ENCODE assay signal across 8 cellular contexts in the genomic region with DNA sequence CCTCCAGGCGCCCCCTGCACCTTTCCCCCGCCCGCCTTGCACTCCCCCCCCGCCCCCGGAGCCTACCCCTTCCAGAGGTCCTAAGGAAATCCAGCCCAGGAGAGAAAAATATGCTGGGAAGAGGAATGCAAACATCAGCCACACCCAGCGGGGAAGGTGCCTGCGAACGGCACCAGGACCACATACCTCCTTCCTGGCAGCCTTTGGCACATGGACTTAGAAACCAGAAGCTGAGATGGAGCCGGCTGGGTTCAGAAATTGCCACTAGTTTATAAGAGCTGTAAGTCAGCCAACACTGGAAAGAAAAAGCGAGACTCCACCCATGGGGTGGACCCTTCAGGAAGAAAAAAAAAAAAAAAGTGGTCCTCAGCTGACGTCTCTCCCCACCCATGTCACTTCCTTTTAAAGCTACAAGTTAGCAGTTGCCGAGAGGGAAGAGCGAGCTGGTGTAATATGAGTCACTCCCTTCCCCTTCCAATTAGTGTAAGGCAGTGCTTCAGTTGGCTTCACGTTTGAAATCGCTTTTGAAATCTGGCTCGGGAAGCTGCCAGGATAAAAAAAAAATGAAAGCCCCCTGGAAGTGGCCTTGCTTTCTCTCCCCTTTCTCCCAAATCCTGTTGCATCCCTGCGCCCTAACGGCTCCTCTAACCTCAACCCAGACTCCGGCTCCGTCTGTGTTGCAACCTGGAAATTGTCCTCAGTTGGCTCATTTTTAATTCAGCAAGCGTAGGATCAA. TPM values are rescaled to one million over a fixed set of nuclear protein-coding genes. Genes with fewer than 3 reads are reported as not detected.
A peak's percentile ranks its signal among the peaks of the same experiment; 100 is the strongest.
DNase-seq lines count a peak whose midpoint lies in the region; ATAC-seq, FAIRE-seq and TF ChIP-seq lines count a peak whose summit lies in the region.

A gene with protein sequence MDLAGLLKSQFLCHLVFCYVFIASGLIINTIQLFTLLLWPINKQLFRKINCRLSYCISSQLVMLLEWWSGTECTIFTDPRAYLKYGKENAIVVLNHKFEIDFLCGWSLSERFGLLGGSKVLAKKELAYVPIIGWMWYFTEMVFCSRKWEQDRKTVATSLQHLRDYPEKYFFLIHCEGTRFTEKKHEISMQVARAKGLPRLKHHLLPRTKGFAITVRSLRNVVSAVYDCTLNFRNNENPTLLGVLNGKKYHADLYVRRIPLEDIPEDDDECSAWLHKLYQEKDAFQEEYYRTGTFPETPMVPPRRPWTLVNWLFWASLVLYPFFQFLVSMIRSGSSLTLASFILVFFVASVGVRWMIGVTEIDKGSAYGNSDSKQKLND (minus strand): TSS at position 310 of the 736 bp plus-strand sequence. CDS start 41,848 bp downstream, outside the sequence.

- POLR2A ChIA-PET in CD8-positive, alpha-beta memory T cell (lab: Charles Lee): interaction anchor here (0.5 to 0.6 kb wide), 2 partner anchors 18 to 400 kb away, joined by 3 to 4 read pairs; no protein-coding TSS in a partner anchor
- POLR2A ChIA-PET in H1 (lab: Charles Lee; ENCODE audit: partially characterized antibody): interaction anchor here (0.5 to 5.0 kb wide), 18 partner anchors 11 to 262 kb away, joined by 3 to 39 read pairs (median 6); no protein-coding TSS in a partner anchor

- H3K4me2 ChIP-seq in H1 (ENCODE audit: insufficient read depth in 1 of 2, low read depth in 2 of 2, low read length in 2 of 2): peak within 1 kb of the TSS; percentile 73 to 99
- peak within 1 kb of the TSS; percentile 81 for H3K4me2 ChIP-seq in mesenchymal stem cell (ENCODE audit: low read length, poor library complexity, severe bottlenecking)

- H3K23ac ChIP-seq in H1 (ENCODE audit: insufficient read length) (no peak within 1 kb of the TSS), mesenchymal stem cell (ENCODE audit: low read length in 2 of 2) (no peak within 1 kb of the TSS)

- H3K18ac ChIP-seq in H1 (ENCODE audit: extremely low read depth, low read length) (peak within 1 kb of the TSS; percentile 93), mesenchymal stem cell (ENCODE audit: low read depth in 1 of 2, low read length in 2 of 2) (peak within 1 kb of the TSS; percentile 69 to 76)

- H3K56ac ChIP-seq in H1 (replicated peaks; ENCODE audit: insufficient read length, low read depth, low read length): no peak within 1 kb of the TSS

- H3K4me3 ChIP-seq in CD8-positive, alpha-beta memory T cell (ENCODE audit: low read length): peak within 1 kb of the TSS; percentile 50
- peak within 1 kb of the TSS; percentile 74 to 91 (median 82) for H3K4me3 ChIP-seq in H1 (ENCODE audit: extremely low read depth in 1 of 4, insufficient read depth in 2 of 4, low read depth in 3 of 4, low read length in 4 of 4)
- H3K4me3 ChIP-seq in mesenchymal stem cell (ENCODE audit: insufficient read depth in 1 of 2, low read depth in 1 of 2, low read length in 2 of 2): peak within 1 kb of the TSS; percentile 71 to 96

- H3K79me1 ChIP-seq in H1 (ENCODE audit: low read depth, low read length) (peaks cover 5% of the 10 kb centered on the region; the same call in 1 of the 2 replicates), mesenchymal stem cell (replicated peaks; ENCODE audit: low read length, poor library complexity, severe bottlenecking) (peaks cover 16% of the 10 kb centered on the region)

- H4K91ac ChIP-seq in H1 (replicated peaks; ENCODE audit: insufficient read length, low read length) (peak within 1 kb of the TSS; percentile 31), mesenchymal stem cell (ENCODE audit: low read length) (no peak within 1 kb of the TSS)

- TF ChIP-seq EP300 in H1 (IDR thresholded peaks at IDR 0.05; ENCODE audit: borderline replicate concordance in 1 of 2, low read depth in 2 of 2, low read length in 2 of 2): no peak

- H2AK5ac ChIP-seq in H1 (ENCODE audit: low read depth, low read length) (no peak within 1 kb of the TSS), mesenchymal stem cell (ENCODE audit: low read length, severe bottlenecking) (no peak within 1 kb of the TSS)

- peak within 1 kb of the TSS; percentile 88 to 99 (median 97) for H3K27ac Mint-ChIP-seq in CD8-positive, alpha-beta memory T cell

- H2AFZ ChIP-seq in H1 (ENCODE audit: low read length) (peak within 1 kb of the TSS; percentile 99), mesenchymal stem cell (ENCODE audit: low read depth, low read length) (peak within 1 kb of the TSS; percentile 62)

- H2BK20ac ChIP-seq in H1 (ENCODE audit: low read length): no peak within 1 kb of the TSS

- peak within 1 kb of the TSS; percentile 84 for H4K5ac ChIP-seq in H1 (ENCODE audit: insufficient read length, low read depth, low read length)

- H2BK120ac ChIP-seq in H1 (replicated peaks; ENCODE audit: low read depth, low read length) (peak within 1 kb of the TSS; percentile 48), mesenchymal stem cell (ENCODE audit: low read depth, low read length) (no peak within 1 kb of the TSS)

- TF ChIP-seq CTCF in H1 (IDR thresholded peaks at IDR 0.05; ENCODE audit: control extremely low read depth in 1 of 3, insufficient read depth in 1 of 3, low read depth in 1 of 3, low read length in 3 of 3): no peak

- peak; percentile 45 to 82 (median 76) for DNase-seq in CD8-positive, alpha-beta memory T cell
- DNase-seq in HK-2 (ENCODE audit: unreplicated experiment) (peak; percentile 67), NOMO-1 (lab: John Stamatoyannopoulos, UW; ENCODE audit: unreplicated experiment in 2 of 2) (peak; percentile 93 to 97), H1 (ENCODE audit: low read depth in 1 of 2, low spot score in 2 of 2) (peak; percentile 72 to 76), mesenchymal stem cell (peak; percentile 99)
- peak; percentile 28 to 37 for DNase-seq in activated CD8-positive, alpha-beta memory T cell treated with anti-CD3 and anti-CD28 coated beads for 1 hour (ENCODE audit: extremely low read depth in 1 of 2, low read depth in 1 of 2)
- peak; percentile 23 to 44 for DNase-seq in stimulated activated CD8-positive, alpha-beta memory T cell treated with anti-CD3 and anti-CD28 coated beads, Interleukin-15, amount 100 ng/mL, for 4 hours (ENCODE audit: low read depth in 2 of 2)

- CTCF ChIA-PET in CD8-positive, alpha-beta memory T cell (lab: Charles Lee): interaction anchor here (0.7 to 1.2 kb wide), 2 partner anchors 10 to 160 kb away, joined by 3 read pairs; no protein-coding TSS in a partner anchor
- CTCF ChIA-PET in H1 (lab: Charles Lee; ENCODE audit: partially characterized antibody): interaction anchor here (0.6 to 2.2 kb wide), 7 partner anchors 40 to 120 kb away, joined by 3 to 5 read pairs (median 3); no protein-coding TSS in a partner anchor

- peaks cover 0 to 4% of the 10 kb centered on the region in 2 experiments for H4K20me1 ChIP-seq in H1 (replicated peaks in 1 of 2; ENCODE audit: control insufficient read depth in 1 of 2, insufficient read depth in 2 of 2, low read length in 2 of 2)

- H3K9ac ChIP-seq in H1 (replicated peaks in 1 of 4; ENCODE audit: extremely low read depth in 1 of 4, low read depth in 3 of 4, low read length in 3 of 4) (peak within 1 kb of the TSS; percentile 57 to 94 (median 92)), mesenchymal stem cell (ENCODE audit: low read length) (peak within 1 kb of the TSS; percentile 97)

- peak within 1 kb of the TSS; percentile 90 for H2BK5ac ChIP-seq in H1 (ENCODE audit: low read depth, low read length)
- H2BK5ac ChIP-seq in mesenchymal stem cell (ENCODE audit: low read depth, low read length, poor library complexity, severe bottlenecking): no peak within 1 kb of the TSS

- peaks cover 4 to 18% of the 10 kb centered on the region in 2 donors for H3K27me3 Mint-ChIP-seq in CD8-positive, alpha-beta memory T cell

- peak within 1 kb of the TSS; percentile 97 for H2BK15ac ChIP-seq in H1 (ENCODE audit: low read length)
- H2BK15ac ChIP-seq in mesenchymal stem cell (ENCODE audit: low read depth, poor library complexity, severe bottlenecking): no peak within 1 kb of the TSS

- peaks cover 0 to 4% (median 0%) of the 10 kb centered on the region in 3 donors for H3K36me3 Mint-ChIP-seq in CD8-positive, alpha-beta memory T cell

- H3K9me3 ChIP-seq in CD8-positive, alpha-beta memory T cell (ENCODE audit: low read length): no peaks in the 10 kb centered on the region
- H3K9me3 ChIP-seq in H1 (ENCODE audit: insufficient read depth in 2 of 2, low read depth in 1 of 2, low read length in 1 of 2) (no peaks in the 10 kb centered on the region; a peak in 1 of 4 replicates), mesenchymal stem cell (ENCODE audit: control insufficient read depth, low read length) (no peaks in the 10 kb centered on the region)

- H3K4me1 ChIP-seq in CD8-positive, alpha-beta memory T cell (ENCODE audit: insufficient read depth, low read length): peaks cover 17% of the 10 kb centered on the region
- H3K4me1 ChIP-seq in H1 (replicated peaks in 1 of 4; ENCODE audit: control insufficient read depth in 3 of 4, insufficient read depth in 4 of 4, low read length in 3 of 4) (peaks cover 0 to 14% (median 5%) of the 10 kb centered on the region in 4 experiments; a peak in 5 of 7 replicates), mesenchymal stem cell (ENCODE audit: control insufficient read depth, insufficient read depth, low read depth, low read length) (peaks cover 5% of the 10 kb centered on the region)

- no peaks in the 10 kb centered on the region for H3K27me3 ChIP-seq in CD8-positive, alpha-beta memory T cell (ENCODE audit: insufficient read depth, low read length, poor library complexity, severe bottlenecking)
- H3K27me3 ChIP-seq in H1 (replicated peaks in 1 of 4; ENCODE audit: control insufficient read depth in 3 of 4, extremely low read depth in 1 of 4, insufficient read depth in 3 of 4, low read length in 3 of 4): no peaks in the 10 kb centered on the region
- no peaks in the 10 kb centered on the region for H3K27me3 ChIP-seq in mesenchymal stem cell (ENCODE audit: control insufficient read depth in 1 of 2, insufficient read depth in 1 of 2, low read length in 2 of 2)

- H3K4ac ChIP-seq in H1 (replicated peaks; ENCODE audit: insufficient read length, low read depth, low read length) (peak within 1 kb of the TSS; percentile 61), mesenchymal stem cell (ENCODE audit: low read depth in 1 of 2, low read length in 2 of 2) (no peak within 1 kb of the TSS)

- WGBS in H1 (ENCODE audit: extremely low coverage in 1 of 2, insufficient coverage in 1 of 2, insufficient read length in 1 of 2, insufficient replicate concordance in 2 of 2, low coverage in 1 of 2, low lambda C conversion rate in 2 of 2, missing lambda C conversion rate in 1 of 2), 2 experiments: 8% methylated on average over 16 of the region's 21 CpGs; no CpG with 5 or more reads in 1 of the 2 experiments
- WGBS in mesenchymal stem cell: 2% methylated on average over 15 of the region's 21 CpGs

- peak; percentile 98 for FAIRE-seq in H1 (lab: Jason Lieb, UNC)

- H3K4me3 Mint-ChIP-seq in CD8-positive, alpha-beta memory T cell: peak within 1 kb of the TSS; percentile 89 to 97 (median 92)

- peak within 1 kb of the TSS; percentile 68; the same call in 1 of the 2 replicates for H2BK12ac ChIP-seq in H1 (ENCODE audit: low read depth, low read length)
- H2BK12ac ChIP-seq in mesenchymal stem cell (ENCODE audit: low read length in 2 of 2): no peak within 1 kb of the TSS

- H3K4me1 Mint-ChIP-seq in CD8-positive, alpha-beta memory T cell: peaks cover 19 to 33% (median 19%) of the 10 kb centered on the region in 3 donors

- H4K8ac ChIP-seq in H1 (ENCODE audit: extremely low read depth, insufficient read depth, low read length) (no peak within 1 kb of the TSS), mesenchymal stem cell (ENCODE audit: low read length) (peak within 1 kb of the TSS; percentile 83)

- peaks cover 7 to 43% of the 10 kb centered on the region in 2 experiments for H3K79me2 ChIP-seq in H1 (ENCODE audit: control insufficient read depth in 1 of 2, insufficient read depth in 2 of 2, low read length in 2 of 2)

- H3K23me2 ChIP-seq in H1 (ENCODE audit: low read depth, low read length): peaks cover 9% of the 10 kb centered on the region

- H3K14ac ChIP-seq in H1 (ENCODE audit: insufficient read length) (peak within 1 kb of the TSS; percentile 63), mesenchymal stem cell (ENCODE audit: low read length in 2 of 2) (no peak within 1 kb of the TSS)

- no peaks in the 10 kb centered on the region for H3K36me3 ChIP-seq in CD8-positive, alpha-beta memory T cell (ENCODE audit: insufficient read depth, low read length)
- H3K36me3 ChIP-seq in H1 (ENCODE audit: control insufficient read depth in 2 of 4, insufficient read depth in 4 of 4, low read length in 3 of 4) (no peaks in the 10 kb centered on the region; a peak in 1 of 8 replicates), mesenchymal stem cell (ENCODE audit: control insufficient read depth in 1 of 2, insufficient read depth in 2 of 2, low read depth in 1 of 2, low read length in 2 of 2) (peaks cover 3 to 4% of the 10 kb centered on the region in 2 experiments)

- ATAC-seq in GM19463 (IDR thresholded peaks at IDR 0.05; ENCODE audit: unreplicated experiment): peak; percentile 97

- no peaks in the 10 kb centered on the region for H3K9me3 Mint-ChIP-seq in CD8-positive, alpha-beta memory T cell

- TF ChIP-seq POLR2A in H1 (IDR thresholded peaks at IDR 0.05; ENCODE audit: control extremely low read depth in 1 of 2, low read depth in 2 of 2, low read length in 2 of 2): peak; percentile 60 to 89

- TF ChIP-seq RAD21 in H1 (IDR thresholded peaks at IDR 0.05 in 1 of 2, conservative IDR thresholded peaks at IDR 0.05 in 1 of 2; ENCODE audit: low read depth in 2 of 2, low read length in 2 of 2): no peak

- peak within 1 kb of the TSS; percentile 78 for H3K27ac ChIP-seq in CD8-positive, alpha-beta memory T cell (ENCODE audit: low read depth, low read length)
- H3K27ac ChIP-seq in H1 (ENCODE audit: low read depth, low read length) (peak within 1 kb of the TSS; percentile 92), mesenchymal stem cell (ENCODE audit: low read length, poor library complexity, severe bottlenecking) (peak within 1 kb of the TSS; percentile 80)

RNA-seq across cellular contexts. Expression of the gene that starts here (rescaled TPM):
- total RNA-seq in CD8-positive, alpha-beta memory T cell: 1 to 10 TPM; 2.2 to 2.8 TPM
- 5.9 TPM for polyA plus RNA-seq in CD8-positive, alpha-beta memory T cell
- 21.9 and 23.8 TPM in 2 replicates for total RNA-seq in H1 (2021; fragmentation: NEBNext Ultra II Directional; extraction: Animal tissue kit (Norgen Biotek cat#: 25700))
- polyA plus RNA-seq in H1 (2011; rRNA removed): 13.5 and 14.5 TPM in 2 replicates
- polyA plus RNA-seq in H1 (2011; cell fraction: cytosol; rRNA removed): 13.8 TPM
- polyA plus RNA-seq in H1 (2011; cell fraction: nucleus; rRNA removed): 33.2 TPM
- 13.9 to 17.0 TPM (median 16.0 TPM) in 4 replicates for polyA plus RNA-seq in H1 (2012, experiment 1 of 2)
- 5.7 TPM for polyA plus RNA-seq in H1 (2012, experiment 2 of 2)
- polyA plus RNA-seq in H1 (2013, experiment 1 of 2): 21.6 TPM
- 23.7 TPM for polyA plus RNA-seq in H1 (2013, experiment 2 of 2)
- polyA minus RNA-seq in H1 (2011; rRNA and poly(A)+ RNA removed): 43.6 and 69.0 TPM in 2 replicates
- 16.7 TPM for polyA minus RNA-seq in H1 (2011; cell fraction: cytosol; rRNA and poly(A)+ RNA removed)
- polyA minus RNA-seq in H1 (2011; cell fraction: nucleus; rRNA and poly(A)+ RNA removed): 61.8 TPM
- 16.0 TPM for polyA plus RNA-seq in mesenchymal stem cell (2013, experiment 1 of 2)
- polyA plus RNA-seq in mesenchymal stem cell (2013, experiment 2 of 2): 15.9 TPM

Comparison
In these comparisons a context has a peak if more than half of its experiments do, and no peak if none do; other contexts are left out.
1. Peak in every context shown above with its lines: DNase-seq, ATAC-seq, H3K4me3 ChIP-seq and H3K27ac ChIP-seq.
2. DNase-seq: peak in every context shown above with its lines; median percentile 99 in mesenchymal stem cell; 95 in NOMO-1; 76 in CD8-positive, alpha-beta memory T cell; 74 in H1; 67 in HK-2; 34 in stimulated activated CD8-positive, alpha-beta memory T cell treated with anti-CD3 and anti-CD28 coated beads, Interleukin-15, amount 100 ng/mL, for 4 hours; 32 in activated CD8-positive, alpha-beta memory T cell treated with anti-CD3 and anti-CD28 coated beads for 1 hour.